ENCODE assay signal across 36 cellular contexts in the genomic region with DNA sequence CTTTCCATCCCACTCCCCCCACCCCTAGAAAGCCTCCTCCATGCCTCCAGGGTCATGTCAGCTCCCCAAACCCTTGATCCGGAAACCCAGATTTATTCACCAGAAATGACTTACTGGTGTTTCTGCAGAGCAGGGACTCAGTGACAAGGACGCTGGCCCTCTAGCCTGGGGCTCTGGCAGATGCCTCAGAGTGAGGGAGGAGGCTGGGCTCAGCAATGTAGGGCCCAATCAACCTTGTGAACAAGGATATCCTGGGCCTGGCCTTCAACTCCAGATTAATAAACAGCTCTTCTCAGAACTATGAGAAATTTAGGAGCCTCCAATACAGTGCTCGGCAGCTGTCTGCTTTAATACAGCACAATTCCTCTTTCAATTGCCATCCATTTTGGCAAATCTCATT. TPM values are rescaled to one million over a fixed set of nuclear protein-coding genes. Genes with fewer than 3 reads are reported as not detected.
"Had no signal": no experiment of that assay in that cellular context is flagged by ENCODE, and none has a peak within 500 bp of the region (broad histone marks: within the 10 kb centered on the region; RNA-seq: fewer than 3 reads in every experiment).

A gene (minus strand): TSS at position 162 of the 400 bp plus-strand sequence. CDS start 1,149 bp downstream, outside the sequence.

- H3K9ac ChIP-seq: KMS-11 had no signal

- H3K27ac ChIP-seq: KMS-11, SJCRH30, SK-N-MC, VCaP had no signal

- H3K4me2 ChIP-seq: KMS-11 had no signal

- H3K36me3 ChIP-seq: SJCRH30 had no signal

- H3K9me3 ChIP-seq: SJCRH30 had no signal

- H3K4me3 ChIP-seq: SJCRH30, SK-N-MC had no signal

- H3K4me1 ChIP-seq: SJCRH30 had no signal

- H3K27me3 ChIP-seq: SJCRH30 had no signal

- DNase-seq: activated B cell treated with CpG ODN at 0.5 μM for 24 hours; activated CD4-positive, alpha-beta memory T cell treated with anti-CD3 and anti-CD28 coated beads for 36 hours; activated CD4-positive, alpha-beta T cell treated with anti-CD3 and anti-CD28 coated beads for 4 hours; activated CD4-positive, alpha-beta T cell treated with anti-CD3 and anti-CD28 coated beads, Interleukin-2, amount 50 U/mL, for 1 hour; activated CD4-positive, CD25-positive, alpha-beta regulatory T cell treated with anti-CD3 and anti-CD28 coated beads, Interleukin-2, amount 50 U/mL, for 72 hours; activated CD8-positive, alpha-beta memory T cell treated with anti-CD3 and anti-CD28 coated beads, Interleukin-2, amount 50 U/mL, for 4 hours; activated effector memory CD4-positive, alpha-beta T cell treated with Interleukin-2 at 50 U/mL for 16 hours; activated naive CD4-positive, alpha-beta T cell treated with anti-CD3 and anti-CD28 coated beads, Interleukin-2, amount 10 ng/mL, durations not matched to agents 7 days and 5 days; activated naive CD8-positive, alpha-beta T cell treated with anti-CD3 and anti-CD28 coated beads, Interleukin-2, amount 50 U/mL, for 24 hours; activated T-cell treated with anti-CD3 and anti-CD28 coated beads for 4 hours; activated T-cell treated with anti-CD3 and anti-CD28 coated beads, Interleukin-2, amount 50 U/mL, for 48 hours; anterior cingulate cortex; caudate nucleus; MM.1S; NCI-H1092; NCI-H1436 treated with DMSO at 0.1 percent for 48 hours; NCI-H1694 treated with DMSO at 0.1 percent for 48 hours; NCI-H2029; NCI-H2107; NCI-H2171; NCI-H510A; NCI-H526; NCI-H748 treated with DMSO at 0.1 percent for 48 hours; NK-92 treated with Interleukin-12 subunit alpha and Interleukin-12 subunit beta, amount 100 ng/mL, for 24 hours; SHP77; SJCRH30; T-cell; T-helper 2 cell; T-helper 9 cell had no signal

- ATAC-seq: activated naive CD8-positive, alpha-beta T cell treated with anti-CD3 and anti-CD28 coated beads, Interleukin-2, amount 50 U/mL, for 24 hours; Panc1; T-cell had no signal

RNA-seq across cellular contexts. Expression of the gene that starts here (rescaled TPM):
- total RNA-seq: activated B cell treated with CpG ODN at 0.5 μM for 24 hours; activated CD4-positive, alpha-beta memory T cell treated with anti-CD3 and anti-CD28 coated beads for 36 hours; bronchial epithelial cell; LHCN-M2; RPMI7951; SJCRH30 had no signal
